37 cellular contexts compared by ENCODE assay signal in genomic region chr17:12596961-12597360, GRCh38.
"Had no signal": no experiment of that assay in that cellular context is flagged by ENCODE, and none has a peak within 500 bp of the region (broad histone marks: within the 10 kb centered on the region; RNA-seq: fewer than 3 reads in every experiment).

No MANE protein-coding gene starts in this region.

- H3K4me1 ChIP-seq: adrenal gland, ascending aorta, body of pancreas, breast epithelium had no signal

- H3K36me3 ChIP-seq: adrenal gland, ascending aorta, brain microvascular endothelial cell, breast epithelium, cardiac muscle cell had no signal

- H3K27me3 ChIP-seq: adrenal gland, ascending aorta, body of pancreas, brain microvascular endothelial cell, cardiac muscle cell had no signal

- DNase-seq: activated effector memory CD4-positive, alpha-beta T cell treated with anti-CD3 and anti-CD28 coated beads, Interleukin-2, amount 50 U/mL, for 16 hours; activated effector memory CD4-positive, alpha-beta T cell treated with Interleukin-2 at 50 U/mL for 16 hours; activated gamma-delta T cell; activated gamma-delta T cell treated with Interleukin-2 at 50 U/mL for 16 hours; activated naive CD4-positive, alpha-beta T cell; activated naive CD4-positive, alpha-beta T cell treated with anti-CD3 and anti-CD28 coated beads for 36 hours; activated naive CD4-positive, alpha-beta T cell treated with anti-CD3 and anti-CD28 coated beads, Interleukin-2, amount 10 ng/mL, durations not matched to agents 7 days and 5 days; activated naive CD4-positive, alpha-beta T cell treated with anti-CD3 and anti-CD28 coated beads, Interleukin-2, amount 50 U/mL, for 16 hours; activated naive CD4-positive, alpha-beta T cell treated with Interleukin-2 at 50 U/mL for 16 hours; activated naive CD8-positive, alpha-beta T cell treated with anti-CD3 and anti-CD28 coated beads for 36 hours; activated naive CD8-positive, alpha-beta T cell treated with anti-CD3 and anti-CD28 coated beads, Interleukin-2, amount 10 ng/mL, durations not matched to agents 7 days and 5 days; activated naive CD8-positive, alpha-beta T cell treated with anti-CD3 and anti-CD28 coated beads, Interleukin-2, amount 50 U/mL, for 24 hours; activated T-cell treated with anti-CD3 and anti-CD28 coated beads, Interleukin-2, amount 50 U/mL, for 24 hours; activated T-cell treated with anti-CD3 and anti-CD28 coated beads, Interleukin-2, amount 50 U/mL, for 4 hours; activated T-cell treated with anti-CD3 and anti-CD28 coated beads, Interleukin-2, amount 50 U/mL, for 48 hours; activated T-cell treated with anti-CD3 and anti-CD28 coated beads, Interleukin-2, amount 50 U/mL, for 72 hours; adrenal gland; amniotic stem cell; amygdala; anterior cingulate cortex; aorta; body of pancreas; brain microvascular endothelial cell; caudate nucleus; central memory CD4-positive, alpha-beta T cell; cerebellar nuclear complex had no signal

- H3K27ac ChIP-seq: adrenal gland, ascending aorta, body of pancreas, brain microvascular endothelial cell, breast epithelium, cardiac muscle cell had no signal

- H3K9me3 Mint-ChIP-seq: activated T-helper 17 cell treated with anti-CD3 and anti-CD28 coated beads, Interleukin-2, amount 50 U/mL, for 72 hours had no signal

- ATAC-seq: activated naive CD4-positive, alpha-beta T cell treated with anti-CD3 and anti-CD28 coated beads, Interleukin-2, amount 50 U/mL, for 72 hours; activated naive CD8-positive, alpha-beta T cell treated with anti-CD3 and anti-CD28 coated beads, Interleukin-2, amount 50 U/mL, for 24 hours; activated T-cell treated with anti-CD3 and anti-CD28 coated beads, Interleukin-2, amount 50 U/mL, for 4 hours; activated T-cell treated with anti-CD3 and anti-CD28 coated beads, Interleukin-2, amount 50 U/mL, for 72 hours; activated T-helper 17 cell treated with anti-CD3 and anti-CD28 coated beads, Interleukin-2, amount 50 U/mL, for 72 hours; body of pancreas had no signal

- H3K27ac Mint-ChIP-seq: activated naive CD4-positive, alpha-beta T cell treated with anti-CD3 and anti-CD28 coated beads for 36 hours; activated naive CD4-positive, alpha-beta T cell treated with anti-CD3 and anti-CD28 coated beads, Interleukin-2, amount 10 ng/mL, durations not matched to agents 7 days and 5 days; activated naive CD4-positive, alpha-beta T cell treated with anti-CD3 and anti-CD28 coated beads, Interleukin-2, amount 50 U/mL, for 24 hours; activated naive CD4-positive, alpha-beta T cell treated with anti-CD3 and anti-CD28 coated beads, Interleukin-2, amount 50 U/mL, for 72 hours; activated naive CD8-positive, alpha-beta T cell; activated naive CD8-positive, alpha-beta T cell treated with anti-CD3 and anti-CD28 coated beads for 36 hours; activated naive CD8-positive, alpha-beta T cell treated with anti-CD3 and anti-CD28 coated beads, Interleukin-2, amount 10 ng/mL, durations not matched to agents 7 days and 5 days; activated naive CD8-positive, alpha-beta T cell treated with anti-CD3 and anti-CD28 coated beads, Interleukin-2, amount 50 U/mL, for 24 hours; activated T-cell treated with anti-CD3 and anti-CD28 coated beads, Interleukin-2, amount 50 U/mL, for 24 hours; activated T-cell treated with anti-CD3 and anti-CD28 coated beads, Interleukin-2, amount 50 U/mL, for 72 hours; activated T-helper 1 cell treated with anti-CD3 and anti-CD28 coated beads, Interleukin-12 subunit alpha, Interleukin-12 subunit beta, Interleukin-2, Interleukin-4 antibody, amounts not matched to agents 30 ng/mL and 10 ng/mL and 1 ng/mL, durations not matched to agents 14 hours and 24 hours and 36 hours; activated T-helper 17 cell treated with anti-CD3 and anti-CD28 coated beads, Interleukin-2, amount 50 U/mL, for 72 hours; activated T-helper 2 cell treated with anti-CD3 and anti-CD28 coated beads, Interferon-gamma antibody, Interleukin-2, Interleukin-4, amounts not matched to agents 10 μg/mL and 5 μg/mL and 100 μg/mL, durations not matched to agents 14 hours and 24 hours and 36 hours; brain had no signal

- H3K36me3 Mint-ChIP-seq: activated naive CD4-positive, alpha-beta T cell treated with anti-CD3 and anti-CD28 coated beads, Interleukin-2, amount 10 ng/mL, durations not matched to agents 7 days and 5 days; activated naive CD4-positive, alpha-beta T cell treated with anti-CD3 and anti-CD28 coated beads, Interleukin-2, amount 50 U/mL, for 24 hours; activated naive CD4-positive, alpha-beta T cell treated with anti-CD3 and anti-CD28 coated beads, Interleukin-2, amount 50 U/mL, for 72 hours; activated naive CD8-positive, alpha-beta T cell; activated naive CD8-positive, alpha-beta T cell treated with anti-CD3 and anti-CD28 coated beads for 36 hours; activated naive CD8-positive, alpha-beta T cell treated with anti-CD3 and anti-CD28 coated beads, Interleukin-2, amount 10 ng/mL, durations not matched to agents 7 days and 5 days; brain had no signal

- H3K4me3 ChIP-seq: adrenal gland, ascending aorta, body of pancreas, breast epithelium, cardiac muscle cell had no signal

- H3K4me3 Mint-ChIP-seq: activated naive CD4-positive, alpha-beta T cell treated with anti-CD3 and anti-CD28 coated beads for 36 hours; activated naive CD4-positive, alpha-beta T cell treated with anti-CD3 and anti-CD28 coated beads, Interleukin-2, amount 10 ng/mL, durations not matched to agents 7 days and 5 days; activated naive CD4-positive, alpha-beta T cell treated with anti-CD3 and anti-CD28 coated beads, Interleukin-2, amount 50 U/mL, for 24 hours; activated naive CD8-positive, alpha-beta T cell; activated naive CD8-positive, alpha-beta T cell treated with anti-CD3 and anti-CD28 coated beads for 36 hours; activated naive CD8-positive, alpha-beta T cell treated with anti-CD3 and anti-CD28 coated beads, Interleukin-2, amount 10 ng/mL, durations not matched to agents 7 days and 5 days; activated naive CD8-positive, alpha-beta T cell treated with anti-CD3 and anti-CD28 coated beads, Interleukin-2, amount 50 U/mL, for 24 hours; activated T-cell treated with anti-CD3 and anti-CD28 coated beads, Interleukin-2, amount 50 U/mL, for 24 hours; activated T-cell treated with anti-CD3 and anti-CD28 coated beads, Interleukin-2, amount 50 U/mL, for 4 hours; activated T-cell treated with anti-CD3 and anti-CD28 coated beads, Interleukin-2, amount 50 U/mL, for 72 hours; activated T-helper 1 cell treated with anti-CD3 and anti-CD28 coated beads, Interleukin-12 subunit alpha, Interleukin-12 subunit beta, Interleukin-2, Interleukin-4 antibody, amounts not matched to agents 30 ng/mL and 10 ng/mL and 1 ng/mL, durations not matched to agents 14 hours and 24 hours and 36 hours; activated T-helper 17 cell treated with anti-CD3 and anti-CD28 coated beads, Interleukin-2, amount 50 U/mL, for 72 hours; brain; central memory CD8-positive, alpha-beta T cell had no signal

- H3K4me1 Mint-ChIP-seq: activated naive CD4-positive, alpha-beta T cell treated with anti-CD3 and anti-CD28 coated beads, Interleukin-2, amount 10 ng/mL, durations not matched to agents 7 days and 5 days; activated naive CD4-positive, alpha-beta T cell treated with anti-CD3 and anti-CD28 coated beads, Interleukin-2, amount 50 U/mL, for 24 hours; activated naive CD8-positive, alpha-beta T cell treated with anti-CD3 and anti-CD28 coated beads for 36 hours; activated naive CD8-positive, alpha-beta T cell treated with anti-CD3 and anti-CD28 coated beads, Interleukin-2, amount 10 ng/mL, durations not matched to agents 7 days and 5 days; activated naive CD8-positive, alpha-beta T cell treated with anti-CD3 and anti-CD28 coated beads, Interleukin-2, amount 50 U/mL, for 24 hours; activated T-helper 17 cell treated with anti-CD3 and anti-CD28 coated beads, Interleukin-2, amount 50 U/mL, for 72 hours; central memory CD8-positive, alpha-beta T cell had no signal

- H3K9me3 ChIP-seq: adrenal gland, ascending aorta, body of pancreas, breast epithelium had no signal

- H3K27me3 Mint-ChIP-seq: activated naive CD4-positive, alpha-beta T cell treated with anti-CD3 and anti-CD28 coated beads, Interleukin-2, amount 10 ng/mL, durations not matched to agents 7 days and 5 days; activated naive CD4-positive, alpha-beta T cell treated with anti-CD3 and anti-CD28 coated beads, Interleukin-2, amount 50 U/mL, for 24 hours; activated naive CD8-positive, alpha-beta T cell treated with anti-CD3 and anti-CD28 coated beads for 36 hours; activated naive CD8-positive, alpha-beta T cell treated with anti-CD3 and anti-CD28 coated beads, Interleukin-2, amount 10 ng/mL, durations not matched to agents 7 days and 5 days; activated naive CD8-positive, alpha-beta T cell treated with anti-CD3 and anti-CD28 coated beads, Interleukin-2, amount 50 U/mL, for 24 hours; activated T-cell treated with anti-CD3 and anti-CD28 coated beads, Interleukin-2, amount 50 U/mL, for 24 hours; central memory CD8-positive, alpha-beta T cell had no signal
